In genomic region chr10:44576715-44577191, GRCh38 we compare ENCODE assay signal across 15 cellular contexts.
DNase-seq lines count a peak whose midpoint lies in the region; ATAC-seq, FAIRE-seq and TF ChIP-seq lines count a peak whose summit lies in the region.
"Had no signal": no experiment of that assay in that cellular context is flagged by ENCODE, and none has a peak within 500 bp of the region (broad histone marks: within the 10 kb centered on the region; RNA-seq: fewer than 3 reads in every experiment).

No MANE protein-coding gene starts in this region.

- H3K36me3 Mint-ChIP-seq in T-cell (no peaks in the 10 kb centered on the region), neural progenitor cell (no peaks in the 10 kb centered on the region)
- H3K36me3 Mint-ChIP-seq in activated T-helper 17 cell treated with anti-CD3 and anti-CD28 coated beads, Interleukin-2, amount 50 U/mL, for 72 hours (ENCODE audit: low read depth) = no peaks in the 10 kb centered on the region

- H2AFZ ChIP-seq in neural progenitor cell (replicated peaks) = no peak overlapping the region

- intact Hi-C loops in Right ventricle myocardium superior (cut with DNase I) = no loop called here

- no peak overlapping the region for H3K27ac ChIP-seq in neural progenitor cell
- H3K27ac ChIP-seq: dorsolateral prefrontal cortex, ovary had no signal

- H3K4me1 ChIP-seq in neural progenitor cell = no peaks in the 10 kb centered on the region
- H3K4me1 ChIP-seq: Peyer's patch, stomach had no signal

- no peak overlapping the region for H3K4me2 ChIP-seq in neural progenitor cell

- no peaks in the 10 kb centered on the region for H3K27me3 ChIP-seq in neural progenitor cell
- H3K27me3 ChIP-seq: ovary, Peyer's patch, stomach had no signal

- FAIRE-seq in D721Med (lab: Jason Lieb, UNC) = no peak

- no peaks in the 10 kb centered on the region for H3K27me3 Mint-ChIP-seq in T-cell
- H3K27me3 Mint-ChIP-seq in neural progenitor cell (ENCODE audit: insufficient read depth, low read depth) = no peaks in the 10 kb centered on the region
- H3K27me3 Mint-ChIP-seq in activated T-helper 17 cell treated with anti-CD3 and anti-CD28 coated beads, Interleukin-2, amount 50 U/mL, for 72 hours = no peaks in the 10 kb centered on the region

- H3K9me3 Mint-ChIP-seq in T-cell (peaks cover 0 to 9% (median 0%) of the 10 kb centered on the region in 3 donors), neural progenitor cell (no peaks in the 10 kb centered on the region)
- no peaks in the 10 kb centered on the region for H3K9me3 Mint-ChIP-seq in activated T-helper 17 cell treated with anti-CD3 and anti-CD28 coated beads, Interleukin-2, amount 50 U/mL, for 72 hours

- no peaks in the 10 kb centered on the region for H3K36me3 ChIP-seq in neural progenitor cell
- H3K36me3 ChIP-seq: ovary, Peyer's patch, stomach had no signal

- no peaks in the 10 kb centered on the region for H3K9me3 ChIP-seq in neural progenitor cell (ENCODE audit: low read depth)
- H3K9me3 ChIP-seq: ovary, Peyer's patch, stomach had no signal

- H3K4me1 Mint-ChIP-seq in T-cell = peaks cover 0 to 6% (median 0%) of the 10 kb centered on the region in 3 donors
- peaks cover 6% of the 10 kb centered on the region for H3K4me1 Mint-ChIP-seq in neural progenitor cell
- H3K4me1 Mint-ChIP-seq in activated T-helper 17 cell treated with anti-CD3 and anti-CD28 coated beads, Interleukin-2, amount 50 U/mL, for 72 hours = no peaks in the 10 kb centered on the region

- DNase-seq in Ammon's horn (ENCODE audit: low spot score) (peak; percentile 41), T-cell (peak in 12 of 34 experiments; percentile 3 to 31 (median 12)), Right ventricle myocardium superior (peak; percentile 56), neural progenitor cell (ENCODE audit: low spot score) (no peak), DMS53 (lab: John Stamatoyannopoulos, UW) (no peak), foreskin melanocyte (no peak), D721Med (ENCODE audit: insufficient read length, low spot score) (no peak)
- DNase-seq: activated CD8-positive, alpha-beta T cell treated with anti-CD3 and anti-CD28 coated beads, Interleukin-2, amount 10 ng/mL, durations not matched to agents 7 days and 5 days; dorsolateral prefrontal cortex; glutamatergic neuron; ovary; Peyer's patch; stimulated activated CD4-positive, alpha-beta T cell treated with anti-CD3 and anti-CD28 coated beads, Interleukin-4, amount 100 ng/mL, for 1 hour; stomach had no signal

- no peak overlapping the region for H3K9ac ChIP-seq in neural progenitor cell

- H3K4me3 ChIP-seq in neural progenitor cell = no peak overlapping the region
- H3K4me3 ChIP-seq: dorsolateral prefrontal cortex, ovary, Peyer's patch, stomach had no signal

- no peaks in the 10 kb centered on the region for H3F3A ChIP-seq in neural progenitor cell (ENCODE audit: low read depth)

- CTCF ChIA-PET in T-cell (lab: Charles Lee) = no interaction called here

- H3K27ac Mint-ChIP-seq in T-cell (peak overlapping the region; percentile 77 to 82), neural progenitor cell (peak overlapping the region; percentile 12)
- H3K27ac Mint-ChIP-seq in activated T-helper 17 cell treated with anti-CD3 and anti-CD28 coated beads, Interleukin-2, amount 50 U/mL, for 72 hours = no peak overlapping the region
- H3K27ac Mint-ChIP-seq: activated CD8-positive, alpha-beta T cell treated with anti-CD3 and anti-CD28 coated beads, Interleukin-2, amount 10 ng/mL, durations not matched to agents 7 days and 5 days had no signal

- H3K79me2 ChIP-seq in neural progenitor cell (ENCODE audit: low read depth) = no peaks in the 10 kb centered on the region

- peak in 3 of 4 experiments; percentile 40 to 83 (median 56) for ATAC-seq in T-cell (replicated peaks in 1 of 4)
- peak; percentile 90 for ATAC-seq in Right ventricle myocardium superior (ENCODE audit: poor library complexity)
- ATAC-seq in activated T-helper 17 cell treated with anti-CD3 and anti-CD28 coated beads, Interleukin-2, amount 50 U/mL, for 72 hours (replicated peaks) = no peak
- ATAC-seq: activated CD8-positive, alpha-beta T cell treated with anti-CD3 and anti-CD28 coated beads, Interleukin-2, amount 10 ng/mL, durations not matched to agents 7 days and 5 days had no signal

- POLR2A ChIA-PET in T-cell (lab: Charles Lee) = no interaction called here

- H3K4me3 Mint-ChIP-seq in T-cell (no peak overlapping the region), neural progenitor cell (no peak overlapping the region)
- no peak overlapping the region for H3K4me3 Mint-ChIP-seq in activated T-helper 17 cell treated with anti-CD3 and anti-CD28 coated beads, Interleukin-2, amount 50 U/mL, for 72 hours
- H3K4me3 Mint-ChIP-seq: activated CD8-positive, alpha-beta T cell treated with anti-CD3 and anti-CD28 coated beads, Interleukin-2, amount 10 ng/mL, durations not matched to agents 7 days and 5 days had no signal

- no peak for TF ChIP-seq CTCF in neural progenitor cell (IDR thresholded peaks at IDR 0.05)
- no peak for TF ChIP-seq CTCF in D721Med (IDR thresholded peaks at IDR 0.05; ENCODE audit: insufficient read depth, missing control alignments)

- no peaks in the 10 kb centered on the region for H4K20me1 ChIP-seq in neural progenitor cell (ENCODE audit: low read depth)

Comparison
In these comparisons a context has a peak if more than half of its experiments do, and no peak if none do; other contexts are left out.
1. DNase-seq: peak in Ammon's horn (single experiment) and Right ventricle myocardium superior (single experiment); none in neural progenitor cell (single experiment), DMS53 (single experiment), foreskin melanocyte (single experiment) and D721Med (single experiment).